In genomic region chr16:85158702-85159225, GRCh38 we compare ENCODE assay signal across 24 cellular contexts. TPM values are rescaled to one million over a fixed set of nuclear protein-coding genes. Genes with fewer than 3 reads are reported as not detected.
DNase-seq lines count a peak whose midpoint lies in the region; ATAC-seq and TF ChIP-seq lines count a peak whose summit lies in the region.
"Had no signal": no experiment of that assay in that cellular context is flagged by ENCODE, and none has a peak within 500 bp of the region (broad histone marks: within the 10 kb centered on the region; RNA-seq: fewer than 3 reads in every experiment).

No MANE protein-coding gene starts in this region.

- no peaks in the 10 kb centered on the region for H3K27me3 Mint-ChIP-seq in CD4-positive, alpha-beta T cell
- H3K27me3 Mint-ChIP-seq in memory B cell (peaks cover 15% of the 10 kb centered on the region), progenitor cell of endocrine pancreas (peaks cover 6% of the 10 kb centered on the region)

- intact Hi-C loops in CD4-positive, alpha-beta T cell (cut with DNase I, micrococcal nuclease): no loop called here

- no peaks in the 10 kb centered on the region for H3K36me3 Mint-ChIP-seq in CD4-positive, alpha-beta T cell (ENCODE audit: low read depth)
- H3K36me3 Mint-ChIP-seq in memory B cell (no peaks in the 10 kb centered on the region), progenitor cell of endocrine pancreas (ENCODE audit: insufficient read depth) (no peaks in the 10 kb centered on the region)
- H3K36me3 Mint-ChIP-seq: immature natural killer cell had no signal

- ATAC-seq in CD4-positive, alpha-beta T cell (ENCODE audit: poor library complexity): no peak
- no peak for ATAC-seq in memory B cell (ENCODE audit: low read depth)
- ATAC-seq in HG02763 (IDR thresholded peaks at IDR 0.05; ENCODE audit: unreplicated experiment): no peak
- no peak for ATAC-seq in GM19035 (IDR thresholded peaks at IDR 0.05; ENCODE audit: unreplicated experiment)
- ATAC-seq: esophagus mucosa, foreskin keratinocyte had no signal

- no peaks in the 10 kb centered on the region for H3K36me3 ChIP-seq in SK-N-MC (ENCODE audit: insufficient read depth, low read length)
- H3K36me3 ChIP-seq: tibial nerve had no signal

- no peak overlapping the region for H3K4me3 ChIP-seq in SK-N-MC
- H3K4me3 ChIP-seq: tibial nerve had no signal

- H3K4me3 Mint-ChIP-seq in CD4-positive, alpha-beta T cell: no peak overlapping the region
- H3K4me3 Mint-ChIP-seq in memory B cell (peak overlapping the region; percentile 18), progenitor cell of endocrine pancreas (ENCODE audit: low read depth) (no peak overlapping the region)

- no peak for TF ChIP-seq CTCF in CD4-positive, alpha-beta T cell (IDR thresholded peaks at IDR 0.05)
- no peak for TF ChIP-seq CTCF in progenitor cell of endocrine pancreas (IDR thresholded peaks at IDR 0.05; ENCODE audit: unreplicated experiment)

- no peaks in the 10 kb centered on the region for H3K9me3 ChIP-seq in CD4-positive, alpha-beta T cell (ENCODE audit: control insufficient read depth, low read length)
- no peaks in the 10 kb centered on the region for H3K9me3 ChIP-seq in SK-N-MC (ENCODE audit: low read depth, low read length)
- H3K9me3 ChIP-seq: tibial nerve had no signal

- no peak for DNase-seq in CD4-positive, alpha-beta T cell
- no peak for DNase-seq in SK-N-MC (ENCODE audit: low read depth, low spot score)
- DNase-seq in memory B cell (ENCODE audit: low spot score in 2 of 2): no peak
- DNase-seq in progenitor cell of endocrine pancreas (ENCODE audit: low spot score, unreplicated experiment): no peak
- DNase-seq in activated CD4-positive, alpha-beta T cell treated with anti-CD3 and anti-CD28 coated beads for 48 hours: no peak
- DNase-seq in NCI-H526 treated with DMSO at 0.1 percent for 48 hours (lab: John Stamatoyannopoulos, UW): no peak
- DNase-seq: activated CD4-positive, alpha-beta T cell treated with anti-CD3 and anti-CD28 coated beads, Interleukin-2, amount 10 ng/mL, durations not matched to agents 24 days and 14 days; activated naive CD4-positive, alpha-beta T cell treated with Interleukin-2 at 50 U/mL for 16 hours; effector memory CD8-positive, alpha-beta T cell; foreskin keratinocyte; immature natural killer cell; NCI-H1436 treated with DMSO at 0.1 percent for 48 hours; NCI-H510A; NK-92 treated with Interleukin-12 subunit alpha and Interleukin-12 subunit beta, amount 100 ng/mL, for 24 hours; stimulated activated CD4-positive, alpha-beta T cell treated with anti-CD3 and anti-CD28 coated beads, Interleukin-4, amount 100 ng/mL, for 24 hours had no signal

- peak overlapping the region; percentile 33 for H3K27ac Mint-ChIP-seq in CD4-positive, alpha-beta T cell
- H3K27ac Mint-ChIP-seq in memory B cell (no peak overlapping the region), progenitor cell of endocrine pancreas (peak overlapping the region; percentile 76)
- H3K27ac Mint-ChIP-seq: activated T-cell treated with anti-CD3 and anti-CD28 coated beads, Interleukin-2, amount 50 U/mL, for 72 hours had no signal

- no peak overlapping the region for H3K9ac ChIP-seq in SK-N-MC (ENCODE audit: insufficient read length)

- CTCF ChIA-PET in CD4-positive, alpha-beta T cell (lab: Charles Lee): no interaction called here

- POLR2A ChIA-PET in CD4-positive, alpha-beta T cell (lab: Charles Lee): no interaction called here

- H3K27me3 ChIP-seq in CD4-positive, alpha-beta T cell (ENCODE audit: control insufficient read depth, insufficient read depth, low read length): no peaks in the 10 kb centered on the region
- H3K27me3 ChIP-seq: tibial nerve had no signal

- no peak overlapping the region for H3K27ac ChIP-seq in CD4-positive, alpha-beta T cell (ENCODE audit: low read depth, low read length)
- peak overlapping the region; percentile 42; the same call in 1 of the 2 replicates for H3K27ac ChIP-seq in SK-N-MC
- H3K27ac ChIP-seq: C4-2B, foreskin keratinocyte had no signal

- peaks cover 23% of the 10 kb centered on the region for H3K4me1 Mint-ChIP-seq in CD4-positive, alpha-beta T cell (ENCODE audit: low read depth)
- H3K4me1 Mint-ChIP-seq in memory B cell: peaks cover 13% of the 10 kb centered on the region
- H3K4me1 Mint-ChIP-seq in progenitor cell of endocrine pancreas (ENCODE audit: low read depth): peaks cover 38% of the 10 kb centered on the region

- no peaks in the 10 kb centered on the region for H3K9me3 Mint-ChIP-seq in CD4-positive, alpha-beta T cell
- H3K9me3 Mint-ChIP-seq in memory B cell: no peaks in the 10 kb centered on the region
- no peaks in the 10 kb centered on the region for H3K9me3 Mint-ChIP-seq in progenitor cell of endocrine pancreas (ENCODE audit: low read depth)
- H3K9me3 Mint-ChIP-seq: activated CD4-positive, alpha-beta T cell treated with anti-CD3 and anti-CD28 coated beads, Interleukin-2, amount 10 ng/mL, durations not matched to agents 24 days and 14 days; activated T-cell treated with anti-CD3 and anti-CD28 coated beads, Interleukin-2, amount 50 U/mL, for 72 hours; effector memory CD8-positive, alpha-beta T cell; immature natural killer cell had no signal

RNA-seq across cellular contexts. Expression of gene CIBAR2, which starts 46.5 kb away (rescaled TPM):
- not detected for total RNA-seq in CD4-positive, alpha-beta T cell
- 0.43 and 0.80 TPM in 2 replicates for total RNA-seq in progenitor cell of endocrine pancreas
- total RNA-seq: activated CD4-positive, alpha-beta T cell treated with anti-CD3 and anti-CD28 coated beads, Interleukin-2, amount 10 ng/mL, durations not matched to agents 24 days and 14 days; activated T-cell treated with anti-CD3 and anti-CD28 coated beads, Interleukin-2, amount 50 U/mL, for 72 hours; esophagus mucosa; foreskin keratinocyte; HT-29; RPMI7951; T-helper 2 cell treated with Interferon-gamma antibody and Interleukin-4, amounts not matched to agents 100 ng/mL and 5 ng/mL, for 36 hours; tibial nerve had no signal
